Comparison of ENCODE assay signal across 8 cellular contexts in the genomic region with DNA sequence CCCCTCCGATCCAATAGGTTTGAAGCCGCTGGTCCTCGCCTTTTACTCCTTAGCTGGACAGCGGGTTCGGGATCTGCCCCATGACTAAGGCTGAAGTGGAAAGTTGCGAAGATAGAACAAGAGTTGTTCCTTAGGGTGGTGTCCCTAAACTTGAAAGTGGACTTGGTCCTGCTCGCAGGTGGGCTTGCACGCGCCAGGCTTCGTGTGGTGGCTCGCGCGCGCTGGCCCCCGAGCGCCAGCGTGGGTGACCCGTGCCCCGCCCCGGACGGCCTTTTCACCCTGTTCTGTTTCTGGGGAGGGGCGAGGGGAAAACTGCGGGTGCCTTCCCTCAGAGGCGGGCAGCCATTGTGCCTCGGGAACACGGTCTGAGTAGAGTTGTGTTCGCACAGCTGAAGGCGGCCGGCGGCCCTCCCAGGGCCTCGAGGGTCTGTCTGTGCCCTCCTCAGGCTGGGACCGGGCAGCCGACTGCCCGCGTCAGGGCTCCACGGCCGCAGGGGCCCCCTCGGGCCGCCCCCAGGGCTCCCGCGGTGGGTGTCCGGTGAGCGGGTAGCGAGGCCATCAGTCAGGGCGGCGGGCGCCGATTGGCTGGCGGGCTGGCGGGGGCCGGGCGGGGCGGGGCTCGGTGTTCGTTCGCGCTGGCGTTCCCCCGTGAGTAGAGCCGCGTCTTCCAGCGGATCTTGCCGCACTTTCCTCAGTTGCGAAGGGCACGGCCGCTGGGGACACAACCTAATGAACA. TPM values are rescaled to one million over a fixed set of nuclear protein-coding genes. Genes with fewer than 3 reads are reported as not detected.
DNase-seq lines count a peak whose midpoint lies in the region; ATAC-seq and TF ChIP-seq lines count a peak whose summit lies in the region.

No MANE protein-coding gene starts in this region.

- H3K27ac ChIP-seq in A673 (ENCODE audit: low read depth, low read length, poor library complexity, severe bottlenecking): peak overlapping the region; percentile 91
- peak overlapping the region; percentile 96 to 97 for H3K27ac ChIP-seq in left lung

- H3K36me3 ChIP-seq in A673 (ENCODE audit: insufficient read depth, low read length, poor library complexity, severe bottlenecking) (no peaks in the 10 kb centered on the region), left lung (no peaks in the 10 kb centered on the region)

- peak; percentile 83 for DNase-seq in A673 (ENCODE audit: low spot score)
- peak; percentile 75 for DNase-seq in NCI-H226
- DNase-seq in activated CD4-positive, alpha-beta T cell treated with anti-CD3 and anti-CD28 coated beads, Interleukin-2, amount 50 U/mL, for 1 hour: peak; percentile 76
- peak; percentile 47 for DNase-seq in dedifferentiated amniotic fluid mesenchymal stem cell (ENCODE audit: extremely low spot score)
- peak; percentile 90 to 97 for DNase-seq in left lung
- DNase-seq in stimulated activated CD4-positive, alpha-beta T cell treated with anti-CD3 and anti-CD28 coated beads, Interleukin-2, amount 100 ng/mL, for 4 hours (ENCODE audit: low read depth): peak; percentile 69

- ATAC-seq in HG03045 (IDR thresholded peaks at IDR 0.05; ENCODE audit: unreplicated experiment): peak; percentile 74
- peak; percentile 92 for ATAC-seq in left lung

- no peaks in the 10 kb centered on the region for H3K9me3 ChIP-seq in A673 (ENCODE audit: low read depth, low read length, poor library complexity, severe bottlenecking)
- H3K9me3 ChIP-seq in left lung: no peaks in the 10 kb centered on the region

- no TSS peak for BruUV-seq in A673 (replicated peaks; lab: Mats Ljungman, UMichigan)

- H3K27me3 ChIP-seq in A673 (replicated peaks; ENCODE audit: insufficient read depth, low read depth, low read length, poor library complexity) (no peaks in the 10 kb centered on the region), left lung (no peaks in the 10 kb centered on the region)

- POLR2A ChIA-PET in A673 (lab: Charles Lee; ENCODE audit: low non-redundant PET): no interaction called here

- peak; percentile 62 for TF ChIP-seq POLR2A in GM18526 (IDR thresholded peaks at IDR 0.05; ENCODE audit: extremely low read depth, insufficient read length)

- TF ChIP-seq CTCF in A673 (conservative IDR thresholded peaks at IDR 0.05; ENCODE audit: low read depth, low read length) (no peak), left lung (IDR thresholded peaks at IDR 0.05) (no peak)

- H3K4me1 ChIP-seq in A673 (ENCODE audit: insufficient read depth, low read length, poor library complexity, severe bottlenecking): peaks cover 79% of the 10 kb centered on the region
- peaks cover 39 to 93% of the 10 kb centered on the region in 2 donors for H3K4me1 ChIP-seq in left lung

- CTCF ChIA-PET in A673 (lab: Charles Lee): no interaction called here

- intact Hi-C loops in A673 (cut with micrococcal nuclease; ENCODE audit: unreplicated experiment): no loop called here
- intact Hi-C loops in left lung (cut with DNase I): loop anchor here in 1 of 2 donors (10.0 kb wide), 1 partner anchor 634 kb away; no protein-coding TSS in a partner anchor

- H3K4me3 ChIP-seq in A673 (ENCODE audit: low read depth, low read length, poor library complexity, severe bottlenecking): peak overlapping the region; percentile 60
- H3K4me3 ChIP-seq in left lung: peak overlapping the region; percentile 58 to 60

RNA-seq across cellular contexts. Expression of gene RREB1, which starts 33.0 kb away (rescaled TPM):
- total RNA-seq in A673 (2021): 55.5 and 61.6 TPM in 2 replicates
- total RNA-seq in left lung: 10 to 100 TPM; 49.3 to 54.0 TPM

Comparison
In these comparisons a context has a peak if more than half of its experiments do, and no peak if none do; other contexts are left out.
1. Peak in every context shown above with its lines: DNase-seq, ATAC-seq, H3K4me3 ChIP-seq and H3K27ac ChIP-seq.